Comparison of ENCODE assay signal across 8 cellular contexts in genomic region chr3:187139126-187139894, GRCh38. TPM values are rescaled to one million over a fixed set of nuclear protein-coding genes. Genes with fewer than 3 reads are reported as not detected.
DNase-seq lines count a peak whose midpoint lies in the region; FAIRE-seq and TF ChIP-seq lines count a peak whose summit lies in the region.

Gene RPL39L (minus strand): TSS chr3:187139496. CDS start chr3:187121300, 18,196 bp downstream.

- peak within 1 kb of the TSS; percentile 65 for H3K9ac ChIP-seq in iPS-18a (ENCODE audit: low read length)

- no peak for FAIRE-seq in small intestine (lab: Jason Lieb, UNC)

- DNase-seq in MV-4-11 (lab: John Stamatoyannopoulos, UW) = peak; percentile 88
- peak; percentile 77 for DNase-seq in T1000 (lab: John Stamatoyannopoulos, UW)
- DNase-seq in small intestine = peak; percentile 79
- no peak for DNase-seq in NCI-H2107 treated with DMSO at 0.1 percent for 48 hours (lab: John Stamatoyannopoulos, UW; ENCODE audit: unreplicated experiment)

- peak within 1 kb of the TSS; percentile 87 to 97 (median 93) for H3K4me3 Mint-ChIP-seq in brain

- H3K27me3 Mint-ChIP-seq in brain = peaks cover 13% of the 10 kb centered on the region

- H3K36me3 Mint-ChIP-seq in brain = peaks cover 19% of the 10 kb centered on the region

- CTCF ChIA-PET in HEK293 (lab: Yijun Ruan, JAX) = interaction anchor here (0.5 to 3.2 kb wide), 23 partner anchors 9 to 384 kb away, joined by 3 to 22 read pairs (median 3); no protein-coding TSS in a partner anchor

- peak; percentile 75 for TF ChIP-seq POLR2A in GM10847 (IDR thresholded peaks at IDR 0.05; ENCODE audit: extremely low read depth, insufficient read length)

- H3K4me1 ChIP-seq in HEK293 (ENCODE audit: control insufficient read depth, insufficient read depth, low read length) (no peaks in the 10 kb centered on the region), iPS-18a (ENCODE audit: control insufficient read depth, low read depth, low read length) (no peaks in the 10 kb centered on the region), small intestine (ENCODE audit: control insufficient read depth in 2 of 2, insufficient read depth in 1 of 2, low read depth in 1 of 2, low read length in 1 of 2) (no peaks in the 10 kb centered on the region)

- H3K9me3 Mint-ChIP-seq in brain = peaks cover 2 to 13% (median 6%) of the 10 kb centered on the region in 5 experiments

- no peaks in the 10 kb centered on the region for H3K27me3 ChIP-seq in iPS-18a (ENCODE audit: control insufficient read depth, insufficient read depth, low read length)
- H3K27me3 ChIP-seq in small intestine (ENCODE audit: control insufficient read depth in 2 of 2, insufficient read depth in 2 of 2, low read length in 2 of 2) = no peaks in the 10 kb centered on the region

- H3K4me3 ChIP-seq in HEK293 (ENCODE audit: low read depth, low read length) (peak within 1 kb of the TSS; percentile 55), iPS-18a (ENCODE audit: low read length) (peak within 1 kb of the TSS; percentile 77), small intestine (ENCODE audit: low read depth in 1 of 2, low read length in 2 of 2) (peak within 1 kb of the TSS; percentile 10 to 52)

- POLR2A ChIA-PET in HEK293 (lab: Yijun Ruan, JAX) = interaction anchor here (0.8 to 1.6 kb wide), 12 partner anchors 10 to 312 kb away, joined by 3 to 6 read pairs (median 3); no protein-coding TSS in a partner anchor

- peak within 1 kb of the TSS; percentile 22; the same call in 1 of the 2 replicates for H3K27ac ChIP-seq in HEK293 (ENCODE audit: extremely low read depth, low read depth, low read length)
- H3K27ac ChIP-seq in iPS-18a (ENCODE audit: low read length) = no peak within 1 kb of the TSS
- peak within 1 kb of the TSS; percentile 76 to 92 for H3K27ac ChIP-seq in small intestine (ENCODE audit: low read depth in 1 of 2, low read length in 1 of 2)

- peaks cover 19% of the 10 kb centered on the region for H3K4me1 Mint-ChIP-seq in brain

- H3K9me3 ChIP-seq in HEK293 (ENCODE audit: control insufficient read depth, insufficient read depth, low read depth, low read length) (no peaks in the 10 kb centered on the region), iPS-18a (ENCODE audit: control insufficient read depth, low read depth, low read length) (no peaks in the 10 kb centered on the region), small intestine (ENCODE audit: control insufficient read depth, low read depth) (no peaks in the 10 kb centered on the region)

- WGBS in small intestine, 3 donors = 2 to 9% (median 4%) methylated on average over 65 to 69 of the region's 69 CpGs

- peak within 1 kb of the TSS; percentile 27 to 97 (median 91) for H3K27ac Mint-ChIP-seq in brain

- TF ChIP-seq CTCF in HEK293 (tag by site-specific recombination; IDR thresholded peaks at IDR 0.05) = peak; percentile 71
- peak; percentile 82 to 91 for TF ChIP-seq CTCF in brain (conservative IDR thresholded peaks at IDR 0.05)

- H3K36me3 ChIP-seq in HEK293 (ENCODE audit: control insufficient read depth in 2 of 2, insufficient read depth in 1 of 2, low read length in 2 of 2) (peaks cover 0 to 4% of the 10 kb centered on the region in 2 experiments; a peak in 1 of 3 replicates), iPS-18a (ENCODE audit: control insufficient read depth, low read depth, low read length) (no peaks in the 10 kb centered on the region), small intestine (ENCODE audit: control insufficient read depth in 2 of 2, insufficient read depth in 2 of 2, low read length in 2 of 2) (no peaks in the 10 kb centered on the region)

TF ChIP-seq in HEK293, 187 proteins besides CTCF, POLR2A, EP300 and RAD21 (continues in another document):
- TF ChIP-seq ZEB2 (tag by site-specific recombination; IDR thresholded peaks at IDR 0.05) = 0 out of 2 replicates have a peak, but pooled peaks have one; percentile 68
- no peak for TF ChIP-seq ATF2 (tag by site-specific recombination; IDR thresholded peaks at IDR 0.05; ENCODE audit: low read depth)
- TF ChIP-seq ZNF792 (tag by site-specific recombination; IDR thresholded peaks at IDR 0.05) = no peak
- no peak for TF ChIP-seq OVOL3 (tag by site-specific recombination; IDR thresholded peaks at IDR 0.05)
- no peak for TF ChIP-seq BCL11A (tag by site-specific recombination; IDR thresholded peaks at IDR 0.05; ENCODE audit: low read depth)
- peak; percentile 10 for TF ChIP-seq KLF7 (tag by site-specific recombination; IDR thresholded peaks at IDR 0.05; ENCODE audit: borderline replicate concordance)
- no peak for TF ChIP-seq ZNF175 (tag by site-specific recombination; IDR thresholded peaks at IDR 0.05)
- TF ChIP-seq ZBTB17 (tag by site-specific recombination; IDR thresholded peaks at IDR 0.05) = peak; percentile 64
- TF ChIP-seq SP3 (tag by site-specific recombination; IDR thresholded peaks at IDR 0.05) = peak; percentile 85
- peak; percentile 32; the same call in 1 of the 2 replicates for TF ChIP-seq GLI4 (tag by site-specific recombination; IDR thresholded peaks at IDR 0.05)
- peak; percentile 14; the same call in 1 of the 2 replicates for TF ChIP-seq ZNF610 (tag by site-specific recombination; IDR thresholded peaks at IDR 0.05; ENCODE audit: borderline replicate concordance)
- TF ChIP-seq, protein P1, sequence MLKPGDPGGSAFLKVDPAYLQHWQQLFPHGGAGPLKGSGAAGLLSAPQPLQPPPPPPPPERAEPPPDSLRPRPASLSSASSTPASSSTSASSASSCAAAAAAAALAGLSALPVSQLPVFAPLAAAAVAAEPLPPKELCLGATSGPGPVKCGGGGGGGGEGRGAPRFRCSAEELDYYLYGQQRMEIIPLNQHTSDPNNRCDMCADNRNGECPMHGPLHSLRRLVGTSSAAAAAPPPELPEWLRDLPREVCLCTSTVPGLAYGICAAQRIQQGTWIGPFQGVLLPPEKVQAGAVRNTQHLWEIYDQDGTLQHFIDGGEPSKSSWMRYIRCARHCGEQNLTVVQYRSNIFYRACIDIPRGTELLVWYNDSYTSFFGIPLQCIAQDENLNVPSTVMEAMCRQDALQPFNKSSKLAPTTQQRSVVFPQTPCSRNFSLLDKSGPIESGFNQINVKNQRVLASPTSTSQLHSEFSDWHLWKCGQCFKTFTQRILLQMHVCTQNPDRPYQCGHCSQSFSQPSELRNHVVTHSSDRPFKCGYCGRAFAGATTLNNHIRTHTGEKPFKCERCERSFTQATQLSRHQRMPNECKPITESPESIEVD (tag by site-specific recombination; IDR thresholded peaks at IDR 0.05) = no peak
- no peak for TF ChIP-seq HOXC10 (CRISPR knock-in tag; IDR thresholded peaks at IDR 0.05)
- TF ChIP-seq ZNF24 (tag by site-specific recombination; IDR thresholded peaks at IDR 0.05) = 0 out of 2 replicates have a peak, but pooled peaks have one; percentile 21
- TF ChIP-seq, protein P2, sequence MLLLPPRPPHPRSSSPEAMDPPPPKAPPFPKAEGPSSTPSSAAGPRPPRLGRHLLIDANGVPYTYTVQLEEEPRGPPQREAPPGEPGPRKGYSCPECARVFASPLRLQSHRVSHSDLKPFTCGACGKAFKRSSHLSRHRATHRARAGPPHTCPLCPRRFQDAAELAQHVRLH (tag by site-specific recombination; IDR thresholded peaks at IDR 0.05) = no peak
- TF ChIP-seq ZNF626 (tag by site-specific recombination; IDR thresholded peaks at IDR 0.05) = no peak
- TF ChIP-seq ZNF548 (tag by site-specific recombination; IDR thresholded peaks at IDR 0.05) = no peak
- 0 out of 2 replicates have a peak, but pooled peaks have one; percentile 16 for TF ChIP-seq GLIS1 (tag by site-specific recombination; IDR thresholded peaks at IDR 0.05)
- no peak for TF ChIP-seq ZNF302 (tag by site-specific recombination; IDR thresholded peaks at IDR 0.05; ENCODE audit: low read depth)
- TF ChIP-seq KLF17 (tag by site-specific recombination; IDR thresholded peaks at IDR 0.05) = 0 out of 2 replicates have a peak, but pooled peaks have one; percentile 66
- TF ChIP-seq FEZF1 (tag by site-specific recombination; IDR thresholded peaks at IDR 0.05) = no peak
- 0 out of 2 replicates have a peak, but pooled peaks have one; percentile 55 for TF ChIP-seq ZNF324 (tag by site-specific recombination; IDR thresholded peaks at IDR 0.05)
- TF ChIP-seq ZNF621 (tag by site-specific recombination; IDR thresholded peaks at IDR 0.05) = no peak
- no peak for TF ChIP-seq ZNF423 (tag by site-specific recombination; IDR thresholded peaks at IDR 0.05)
- TF ChIP-seq ZNF223 (tag by site-specific recombination; IDR thresholded peaks at IDR 0.05) = 0 out of 2 replicates have a peak, but pooled peaks have one; percentile 1
- 0 out of 2 replicates have a peak, but pooled peaks have one; percentile 13 for TF ChIP-seq ZNF596 (tag by site-specific recombination; IDR thresholded peaks at IDR 0.05)
- no peak for TF ChIP-seq ZSCAN23 (tag by site-specific recombination; IDR thresholded peaks at IDR 0.05)
- TF ChIP-seq SETDB1 (IDR thresholded peaks at IDR 0.05; ENCODE audit: insufficient read length, low read length) = no peak

RNA-seq across cellular contexts. Expression of gene RPL39L, which starts in this region (rescaled TPM):
- polyA plus RNA-seq in brain (ENCODE audit: insufficient read depth, low read depth, low replicate concordance) (46.3 TPM), small intestine (10 to 100 TPM in 1 of 3 donors, 1 to 10 TPM in 2; 2.7 to 18.6 (median 7.6) TPM)
